ENCODE assay signal across 14 cellular contexts in the genomic region with DNA sequence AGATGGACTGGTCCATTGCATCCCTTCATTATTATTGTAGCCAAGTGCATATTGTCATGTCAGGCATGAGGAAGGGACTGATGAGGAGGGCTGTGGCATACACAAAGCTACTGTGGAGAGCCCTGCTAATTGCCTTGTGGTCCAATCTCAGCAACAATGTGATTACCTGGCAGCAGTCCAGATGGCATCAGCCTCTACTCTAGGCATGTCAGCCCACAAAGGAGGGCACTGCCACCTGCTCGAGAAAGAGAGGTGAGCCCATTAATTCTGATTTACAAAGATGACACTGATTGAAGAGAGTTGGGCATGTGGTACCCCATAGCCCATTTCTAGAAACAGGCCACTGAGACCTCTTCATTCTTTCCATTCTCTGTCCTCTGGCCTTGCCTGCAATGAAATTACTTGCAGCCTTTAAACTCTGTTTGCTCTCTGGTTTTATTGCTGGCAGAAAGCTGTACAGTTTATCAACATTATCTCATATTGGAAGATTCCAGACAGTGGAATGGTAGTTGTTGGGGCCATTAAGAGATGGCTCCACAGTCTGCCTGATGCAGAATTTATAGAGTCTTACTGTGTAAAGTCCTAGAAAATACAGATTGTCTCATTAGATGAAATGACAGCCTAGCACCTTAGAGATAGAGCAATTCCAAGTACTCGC.
DNase-seq lines count a peak whose midpoint lies in the region; ATAC-seq and TF ChIP-seq lines count a peak whose summit lies in the region.
"Had no signal": no experiment of that assay in that cellular context is flagged by ENCODE, and none has a peak within 500 bp of the region (broad histone marks: within the 10 kb centered on the region; RNA-seq: fewer than 3 reads in every experiment).

No MANE protein-coding gene starts in this region.

- no peak overlapping the region for H3K9ac ChIP-seq in colonic mucosa (ENCODE audit: low read depth in 2 of 2, low read length in 2 of 2)
- H3K9ac ChIP-seq: KMS-11 had no signal

- H3K4me3 Mint-ChIP-seq in CD14-positive monocyte, result no peak overlapping the region
- H3K4me3 Mint-ChIP-seq in activated CD4-positive, alpha-beta T cell treated with anti-CD3 and anti-CD28 coated beads, Interleukin-2, amount 10 ng/mL, durations not matched to agents 7 days and 5 days, result no peak overlapping the region
- H3K4me3 Mint-ChIP-seq: activated CD8-positive, alpha-beta T cell treated with anti-CD3 and anti-CD28 coated beads, Interleukin-2, amount 10 ng/mL, durations not matched to agents 7 days and 5 days; nephron progenitor cell had no signal

- H3K4me3 ChIP-seq in colonic mucosa, result no peak overlapping the region
- H3K4me3 ChIP-seq: lung had no signal

- peaks cover 4% of the 10 kb centered on the region for H3K4me1 ChIP-seq in colonic mucosa

- no peaks in the 10 kb centered on the region for H3K4me1 Mint-ChIP-seq in CD14-positive monocyte
- no peaks in the 10 kb centered on the region for H3K4me1 Mint-ChIP-seq in activated CD4-positive, alpha-beta T cell treated with anti-CD3 and anti-CD28 coated beads, Interleukin-2, amount 10 ng/mL, durations not matched to agents 7 days and 5 days
- H3K4me1 Mint-ChIP-seq: nephron progenitor cell had no signal

- no peak overlapping the region for H3K27ac ChIP-seq in colonic mucosa
- H3K27ac ChIP-seq: KMS-11 had no signal

- H3K27me3 Mint-ChIP-seq in CD14-positive monocyte (ENCODE audit: low read depth in 3 of 3), result peaks cover 0 to 1% (median 0%) of the 10 kb centered on the region in 3 donors
- H3K27me3 Mint-ChIP-seq in activated CD4-positive, alpha-beta T cell treated with anti-CD3 and anti-CD28 coated beads, Interleukin-2, amount 10 ng/mL, durations not matched to agents 7 days and 5 days, result no peaks in the 10 kb centered on the region

- H3K36me3 Mint-ChIP-seq in CD14-positive monocyte, result no peaks in the 10 kb centered on the region
- H3K36me3 Mint-ChIP-seq in activated CD4-positive, alpha-beta T cell treated with anti-CD3 and anti-CD28 coated beads, Interleukin-2, amount 10 ng/mL, durations not matched to agents 7 days and 5 days (ENCODE audit: low read depth), result no peaks in the 10 kb centered on the region

- no peaks in the 10 kb centered on the region for H3K36me3 ChIP-seq in colonic mucosa

- peaks cover 0 to 3% (median 0%) of the 10 kb centered on the region in 7 donors for H3K9me3 Mint-ChIP-seq in CD14-positive monocyte
- no peaks in the 10 kb centered on the region for H3K9me3 Mint-ChIP-seq in activated CD4-positive, alpha-beta T cell treated with anti-CD3 and anti-CD28 coated beads, Interleukin-2, amount 10 ng/mL, durations not matched to agents 7 days and 5 days

- CTCF ChIA-PET in activated CD4-positive, alpha-beta T cell treated with anti-CD3 and anti-CD28 coated beads, Interleukin-2, amount 10 ng/mL, durations not matched to agents 7 days and 5 days (lab: Charles Lee), result no interaction called here

- no peaks in the 10 kb centered on the region for H3K27me3 ChIP-seq in colonic mucosa

- no peak overlapping the region for H3K27ac Mint-ChIP-seq in CD14-positive monocyte
- no peak overlapping the region for H3K27ac Mint-ChIP-seq in activated CD4-positive, alpha-beta T cell treated with anti-CD3 and anti-CD28 coated beads, Interleukin-2, amount 10 ng/mL, durations not matched to agents 7 days and 5 days
- H3K27ac Mint-ChIP-seq: activated CD8-positive, alpha-beta T cell treated with anti-CD3 and anti-CD28 coated beads, Interleukin-2, amount 10 ng/mL, durations not matched to agents 7 days and 5 days; nephron progenitor cell had no signal

- no peaks in the 10 kb centered on the region for H3K9me3 ChIP-seq in colonic mucosa

- POLR2A ChIA-PET in activated CD4-positive, alpha-beta T cell treated with anti-CD3 and anti-CD28 coated beads, Interleukin-2, amount 10 ng/mL, durations not matched to agents 7 days and 5 days (lab: Charles Lee), result no interaction called here

- TF ChIP-seq CTCF in CD14-positive monocyte (IDR thresholded peaks at IDR 0.05) (peak; percentile 17), colonic mucosa (IDR thresholded peaks at IDR 0.05) (no peak)

- intact Hi-C loops in CD14-positive monocyte (cut with micrococcal nuclease) (no loop called here), colonic mucosa (cut with DNase I) (no loop called here)

- DNase-seq in CD14-positive monocyte (ENCODE audit: low spot score) (no peak), NCI-H69 (lab: John Stamatoyannopoulos, UW) (peak; percentile 19), colonic mucosa (peak; percentile 22), CD1c-positive myeloid dendritic cell (ENCODE audit: extremely low spot score) (no peak)
- DNase-seq in effector CD8-positive, alpha-beta T cell (lab: John Stamatoyannopoulos, UW), result no peak
- DNase-seq in activated CD4-positive, alpha-beta T cell treated with anti-CD3 and anti-CD28 coated beads, Interleukin-2, amount 10 ng/mL, durations not matched to agents 7 days and 5 days, result no peak
- DNase-seq: activated CD8-positive, alpha-beta T cell treated with anti-CD3 and anti-CD28 coated beads, Interleukin-2, amount 10 ng/mL, durations not matched to agents 7 days and 5 days; activated gamma-delta T cell; effector memory CD4-positive, alpha-beta T cell; nephron progenitor cell had no signal

- ATAC-seq in HG02885 (IDR thresholded peaks at IDR 0.05; ENCODE audit: poor library complexity, unreplicated experiment) (peak; percentile 23), GM19463 (IDR thresholded peaks at IDR 0.05; ENCODE audit: unreplicated experiment) (no peak)
- ATAC-seq: activated CD8-positive, alpha-beta T cell treated with anti-CD3 and anti-CD28 coated beads, Interleukin-2, amount 10 ng/mL, durations not matched to agents 7 days and 5 days had no signal

Comparison
In these comparisons a context has a peak if more than half of its experiments do, and no peak if none do; other contexts are left out.
1. DNase-seq: peak in NCI-H69 (single experiment) and colonic mucosa (single experiment); none in CD14-positive monocyte (single experiment), effector CD8-positive, alpha-beta T cell (single experiment), activated CD4-positive, alpha-beta T cell treated with anti-CD3 and anti-CD28 coated beads, Interleukin-2, amount 10 ng/mL, durations not matched to agents 7 days and 5 days (single experiment) and CD1c-positive myeloid dendritic cell (single experiment).